12 cellular contexts compared by ENCODE assay signal in genomic region chr16:84555418-84556196, GRCh38. TPM values are rescaled to one million over a fixed set of nuclear protein-coding genes. Genes with fewer than 3 reads are reported as not detected.
DNase-seq lines count a peak whose midpoint lies in the region; ATAC-seq, FAIRE-seq and TF ChIP-seq lines count a peak whose summit lies in the region.
"Had no signal": no experiment of that assay in that cellular context is flagged by ENCODE, and none has a peak within 500 bp of the region (broad histone marks: within the 10 kb centered on the region; RNA-seq: fewer than 3 reads in every experiment).

No MANE protein-coding gene starts in this region.

- H3K9ac ChIP-seq in mammary epithelial cell (ENCODE audit: insufficient read depth, low read length) (no peak overlapping the region), PC-3 (ENCODE audit: low read length) (no peak overlapping the region)

- no peak overlapping the region for H3K4me3 Mint-ChIP-seq in HFFc6

- H3K4me3 ChIP-seq in mammary epithelial cell (replicated peaks in 1 of 3; ENCODE audit: insufficient read depth in 1 of 3, low read depth in 2 of 3, low read length in 3 of 3) (no peak overlapping the region), PC-3 (ENCODE audit: low read length) (no peak overlapping the region), upper lobe of right lung (no peak overlapping the region)
- H3K4me3 ChIP-seq: vagina had no signal

- no peaks in the 10 kb centered on the region for H3K36me3 Mint-ChIP-seq in HFFc6 (ENCODE audit: low read depth)

- CTCF ChIA-PET in mammary epithelial cell (lab: Charles Lee; ENCODE audit: low non-redundant PET) (no interaction called here), PC-3 (lab: Charles Lee) (no interaction called here)

- ATAC-seq in PC-3: no peak
- ATAC-seq in upper lobe of right lung: peak; percentile 52
- ATAC-seq: HCT116 had no signal

- H2AFZ ChIP-seq in mammary epithelial cell (ENCODE audit: low read depth, low read length) (no peak overlapping the region), PC-3 (ENCODE audit: low read length) (no peak overlapping the region)

- no peaks in the 10 kb centered on the region for H3F3A ChIP-seq in PC-3 (ENCODE audit: low read length, unreplicated experiment)

- H3K36me3 ChIP-seq in mammary epithelial cell (ENCODE audit: insufficient read depth, low read length) (no peaks in the 10 kb centered on the region), PC-3 (ENCODE audit: low read depth, low read length) (no peaks in the 10 kb centered on the region), upper lobe of right lung (no peaks in the 10 kb centered on the region)
- H3K36me3 ChIP-seq: vagina had no signal

- dilution Hi-C loops in mammary epithelial cell (cut with HindIII; ENCODE audit: low sequenced_read_pairs): no loop called here

- H3K9me3 ChIP-seq in mammary epithelial cell (replicated peaks; ENCODE audit: insufficient read depth, low read length) (no peaks in the 10 kb centered on the region), PC-3 (ENCODE audit: low read length) (no peaks in the 10 kb centered on the region), upper lobe of right lung (no peaks in the 10 kb centered on the region)
- H3K9me3 ChIP-seq: vagina had no signal

- WGBS in mammary epithelial cell (ENCODE audit: low coverage, missing lambda C conversion rate): 79% methylated on average over 18 of the region's 19 CpGs

- H3K27me3 ChIP-seq in mammary epithelial cell (ENCODE audit: insufficient read depth, low read length): no peaks in the 10 kb centered on the region
- no peaks in the 10 kb centered on the region for H3K27me3 ChIP-seq in PC-3 (ENCODE audit: low read length)
- H3K27me3 ChIP-seq in upper lobe of right lung: no peaks in the 10 kb centered on the region
- H3K27me3 ChIP-seq: vagina had no signal

- TF ChIP-seq CTCF in mammary epithelial cell (conservative IDR thresholded peaks at IDR 0.05 in 1 of 2, IDR thresholded peaks at IDR 0.05 in 1 of 2; ENCODE audit: extremely low read depth in 1 of 2, insufficient read depth in 1 of 2, low read depth in 1 of 2, low read length in 2 of 2) (no peak), PC-3 (conservative IDR thresholded peaks at IDR 0.05; ENCODE audit: low read depth, low read length) (no peak), upper lobe of right lung (IDR thresholded peaks at IDR 0.05) (no peak), HFFc6 (IDR thresholded peaks at IDR 0.05) (no peak)

- POLR2A ChIA-PET in PC-3 (lab: Charles Lee; ENCODE audit: unreplicated experiment): no interaction called here

- no peak overlapping the region for H3K27ac Mint-ChIP-seq in HFFc6

- BruUV-seq in mammary epithelial cell (replicated peaks; lab: Mats Ljungman, UMichigan): no TSS peak
- BruUV-seq in PC-3 (replicated peaks; lab: Mats Ljungman, UMichigan): no TSS peak

- no peaks in the 10 kb centered on the region for H3K9me3 Mint-ChIP-seq in HFFc6

- no peaks in the 10 kb centered on the region for H4K20me1 ChIP-seq in mammary epithelial cell (ENCODE audit: insufficient read depth, low read length)
- no peaks in the 10 kb centered on the region for H4K20me1 ChIP-seq in PC-3 (ENCODE audit: low read length)

- H3K27ac ChIP-seq in mammary epithelial cell (ENCODE audit: insufficient read depth, low read depth, low read length) (no peak overlapping the region), PC-3 (ENCODE audit: low read length) (no peak overlapping the region), upper lobe of right lung (no peak overlapping the region)
- H3K27ac ChIP-seq: vagina had no signal

- H3K9me2 ChIP-seq in PC-3 (replicated peaks; ENCODE audit: low read length): no peaks in the 10 kb centered on the region

- DNase-seq in T47D (ENCODE audit: low read depth in 1 of 2, low spot score in 1 of 2) (peak; percentile 50 to 64), mammary epithelial cell (no peak), PC-3 (peak; percentile 17), hypothalamus (lab: John Stamatoyannopoulos, UW) (peak in 32 of 51 donors; percentile 7 to 78 (median 51)), upper lobe of right lung (no peak), HFFc6 (no peak), RCC 7860 (ENCODE audit: low spot score) (no peak), D341Med (ENCODE audit: low spot score) (no peak)
- DNase-seq: NK-92 treated with Interleukin-12 subunit alpha and Interleukin-12 subunit beta, amount 100 ng/mL, for 24 hours had no signal

- in situ Hi-C loops in T47D (cut with HindIII; ENCODE audit: low pct_unique_long_range_greater_than_20kb, low sequenced_read_pairs) (no loop called here), mammary epithelial cell (cut with MboI; ENCODE audit: low sequenced_read_pairs in 2 of 2) (no loop called here)

- H3K79me2 ChIP-seq in mammary epithelial cell (ENCODE audit: insufficient read depth, low read length) (no peaks in the 10 kb centered on the region), PC-3 (ENCODE audit: low read length) (no peaks in the 10 kb centered on the region)

- FAIRE-seq in RCC 7860 (lab: Jason Lieb, UNC): no peak
- FAIRE-seq: endothelial cell of umbilical vein had no signal

- intact Hi-C loops in mammary epithelial cell (cut with micrococcal nuclease) (no loop called here), PC-3 (cut with micrococcal nuclease) (no loop called here), upper lobe of right lung (cut with DNase I) (no loop called here)

- no peaks in the 10 kb centered on the region for H3K4me1 Mint-ChIP-seq in HFFc6 (ENCODE audit: low read depth)

- peaks cover 6% of the 10 kb centered on the region for H3K27me3 Mint-ChIP-seq in HFFc6 (ENCODE audit: insufficient read depth)

- peaks cover 6% of the 10 kb centered on the region for H3K4me1 ChIP-seq in mammary epithelial cell (ENCODE audit: insufficient read depth, low read length)
- H3K4me1 ChIP-seq in PC-3 (ENCODE audit: insufficient read depth, low read length): 0 out of 2 replicates have a peak, but pooled peaks cover 6% of the 10 kb centered on the region
- no peaks in the 10 kb centered on the region for H3K4me1 ChIP-seq in upper lobe of right lung
- H3K4me1 ChIP-seq: vagina had no signal

- H3K4me2 ChIP-seq in mammary epithelial cell (ENCODE audit: insufficient read depth, low read depth, low read length): no peak overlapping the region
- no peak overlapping the region for H3K4me2 ChIP-seq in PC-3 (ENCODE audit: low read length)

RNA-seq across cellular contexts. Expression of gene MEAK7, which starts 51.1 kb away (rescaled TPM):
- total RNA-seq in mammary epithelial cell: 100 to 1,000 TPM in 1 of 2 donors, 10 to 100 TPM in 1; 73.5 to 107 TPM
- polyA plus RNA-seq in mammary epithelial cell: 67.1 TPM
- polyA minus RNA-seq in mammary epithelial cell: 84.8 TPM
- total RNA-seq in PC-3 (2014; rRNA removed): 19.2 and 22.5 TPM in 2 replicates
- 10.8 TPM for total RNA-seq in upper lobe of right lung
- total RNA-seq in HFFc6 (2021; fragmentation: NEBNext Ultra II Directional; extraction: Animal tissue kit (Norgen Biotek cat#: 25700)): 10 to 100 TPM; 45.6 to 57.3 (median 50.8) TPM

Comparison
In these comparisons a context has a peak if more than half of its experiments do, and no peak if none do; other contexts are left out.
1. DNase-seq: peak in T47D (2 of 2), PC-3 (single experiment) and hypothalamus (32 of 51); none in mammary epithelial cell (single experiment), upper lobe of right lung (single experiment), HFFc6 (single experiment), RCC 7860 (single experiment) and D341Med (single experiment).